In genomic region chr4:140982613-140983340, GRCh38 we compare ENCODE assay signal across 23 cellular contexts.
"Had no signal": no experiment of that assay in that cellular context is flagged by ENCODE, and none has a peak within 500 bp of the region (broad histone marks: within the 10 kb centered on the region; RNA-seq: fewer than 3 reads in every experiment).

No MANE protein-coding gene starts in this region.

- H3K36me3 ChIP-seq: ascending aorta, Peyer's patch had no signal

- H3K4me1 ChIP-seq: ascending aorta, Peyer's patch had no signal

- H3K27ac Mint-ChIP-seq: activated CD8-positive, alpha-beta T cell treated with anti-CD3 and anti-CD28 coated beads, Interleukin-2, amount 10 ng/mL, durations not matched to agents 7 days and 5 days; activated naive CD8-positive, alpha-beta T cell treated with anti-CD3 and anti-CD28 coated beads, Interleukin-2, amount 10 ng/mL, durations not matched to agents 7 days and 5 days; T-helper 1 cell treated with Interleukin-12 subunit alpha and Interleukin-12 subunit beta and Interleukin-4 antibody, amounts not matched to agents 30 μg/mL and 1 μg/mL, for 36 hours; WTC11 had no signal

- ATAC-seq: activated CD8-positive, alpha-beta T cell treated with anti-CD3 and anti-CD28 coated beads, Interleukin-2, amount 10 ng/mL, durations not matched to agents 7 days and 5 days; body of pancreas; WTC11 had no signal

- H3K4me3 Mint-ChIP-seq: activated CD8-positive, alpha-beta T cell treated with anti-CD3 and anti-CD28 coated beads, Interleukin-2, amount 10 ng/mL, durations not matched to agents 7 days and 5 days; activated naive CD8-positive, alpha-beta T cell treated with anti-CD3 and anti-CD28 coated beads, Interleukin-2, amount 10 ng/mL, durations not matched to agents 7 days and 5 days; central memory CD8-positive, alpha-beta T cell; T-helper 1 cell treated with Interleukin-12 subunit alpha and Interleukin-12 subunit beta and Interleukin-4 antibody, amounts not matched to agents 30 μg/mL and 1 μg/mL, for 36 hours; WTC11 had no signal

- H3K36me3 Mint-ChIP-seq: activated naive CD8-positive, alpha-beta T cell treated with anti-CD3 and anti-CD28 coated beads, Interleukin-2, amount 10 ng/mL, durations not matched to agents 7 days and 5 days; WTC11 had no signal

- H3K27me3 Mint-ChIP-seq: activated naive CD8-positive, alpha-beta T cell treated with anti-CD3 and anti-CD28 coated beads, Interleukin-2, amount 10 ng/mL, durations not matched to agents 7 days and 5 days; central memory CD8-positive, alpha-beta T cell had no signal

- H3K4me1 Mint-ChIP-seq: activated naive CD8-positive, alpha-beta T cell treated with anti-CD3 and anti-CD28 coated beads, Interleukin-2, amount 10 ng/mL, durations not matched to agents 7 days and 5 days; central memory CD8-positive, alpha-beta T cell; WTC11 had no signal

- DNase-seq: activated CD4-positive, alpha-beta T cell treated with anti-CD3 and anti-CD28 coated beads for 48 hours; activated CD4-positive, alpha-beta T cell treated with anti-CD3 and anti-CD28 coated beads, Interleukin-2, amount 50 U/mL, for 4 hours; activated CD4-positive, CD25-positive, alpha-beta regulatory T cell treated with anti-CD3 and anti-CD28 coated beads, Interleukin-2, amount 50 U/mL, for 72 hours; activated CD8-positive, alpha-beta memory T cell treated with anti-CD3 and anti-CD28 coated beads, Interleukin-2, amount 50 U/mL, for 48 hours; activated CD8-positive, alpha-beta T cell treated with anti-CD3 and anti-CD28 coated beads, Interleukin-2, amount 10 ng/mL, durations not matched to agents 7 days and 5 days; activated naive CD4-positive, alpha-beta T cell treated with anti-CD3 and anti-CD28 coated beads, Interleukin-2, amount 50 U/mL, for 16 hours; activated naive CD8-positive, alpha-beta T cell treated with anti-CD3 and anti-CD28 coated beads, Interleukin-2, amount 10 ng/mL, durations not matched to agents 7 days and 5 days; activated T-cell treated with anti-CD3 and anti-CD28 coated beads, Interleukin-2, amount 50 U/mL, for 1 hour; amniotic stem cell; body of pancreas; KG1; NCI-H1092; NCI-H1417; NCI-H1930; NCI-H2171 treated with DMSO at 0.1 percent for 48 hours; NCI-H524; Peyer's patch; SHP77 treated with DMSO at 0.1 percent for 48 hours had no signal

- H3K9me3 ChIP-seq: ascending aorta, body of pancreas, Peyer's patch had no signal

- H3K4me3 ChIP-seq: ascending aorta, body of pancreas, Peyer's patch had no signal

- H3K27ac ChIP-seq: ascending aorta, body of pancreas, Peyer's patch, RWPE1 had no signal

- H3K27me3 ChIP-seq: ascending aorta, body of pancreas, Peyer's patch had no signal

- H3K9me3 Mint-ChIP-seq: activated naive CD8-positive, alpha-beta T cell treated with anti-CD3 and anti-CD28 coated beads, Interleukin-2, amount 10 ng/mL, durations not matched to agents 7 days and 5 days; T-helper 1 cell treated with Interleukin-12 subunit alpha and Interleukin-12 subunit beta and Interleukin-4 antibody, amounts not matched to agents 30 μg/mL and 1 μg/mL, for 36 hours; WTC11 had no signal
